Comparison of ENCODE assay signal across 28 cellular contexts in genomic region chr19:688214-688613, GRCh38. TPM values are rescaled to one million over a fixed set of nuclear protein-coding genes. Genes with fewer than 3 reads are reported as not detected.
"Had no signal": no experiment of that assay in that cellular context is flagged by ENCODE, and none has a peak within 500 bp of the region (broad histone marks: within the 10 kb centered on the region; RNA-seq: fewer than 3 reads in every experiment).

No MANE protein-coding gene starts in this region.

- H3K36me3 Mint-ChIP-seq: activated naive CD4-positive, alpha-beta T cell treated with anti-CD3 and anti-CD28 coated beads, Interleukin-2, amount 50 U/mL, for 24 hours had no signal

- H3K36me3 ChIP-seq: breast epithelium, Peyer's patch had no signal

- H3K9me3 ChIP-seq: breast epithelium, Peyer's patch, SJSA1 had no signal

- H3K4me3 ChIP-seq: breast epithelium, Peyer's patch, SJSA1 had no signal

- H3K9ac ChIP-seq: KMS-11 had no signal

- H3K27me3 ChIP-seq: breast epithelium, Peyer's patch, SJSA1 had no signal

- H3K4me2 ChIP-seq: KMS-11 had no signal

- H3K27me3 Mint-ChIP-seq: activated naive CD4-positive, alpha-beta T cell treated with anti-CD3 and anti-CD28 coated beads, Interleukin-2, amount 50 U/mL, for 24 hours had no signal

- H3K9me3 Mint-ChIP-seq: activated naive CD4-positive, alpha-beta T cell treated with anti-CD3 and anti-CD28 coated beads, Interleukin-2, amount 50 U/mL, for 24 hours had no signal

- H3K27ac ChIP-seq: breast epithelium, KMS-11, Peyer's patch, SJSA1 had no signal

- H3K4me1 ChIP-seq: breast epithelium, Peyer's patch, SJSA1 had no signal

- DNase-seq: activated CD4-positive, alpha-beta T cell treated with anti-CD3 and anti-CD28 coated beads for 4 hours; activated CD8-positive, alpha-beta memory T cell treated with anti-CD3 and anti-CD28 coated beads, Interleukin-2, amount 50 U/mL, for 48 hours; activated CD8-positive, alpha-beta T cell treated with anti-CD3 and anti-CD28 coated beads, Interleukin-2, amount 10 ng/mL, durations not matched to agents 7 days and 5 days; activated effector memory CD4-positive, alpha-beta T cell treated with Interleukin-2 at 50 U/mL for 16 hours; activated naive CD4-positive, alpha-beta T cell; activated T-cell treated with anti-CD3 and anti-CD28 coated beads, Interleukin-2, amount 50 U/mL, for 1 hour; aorta; central memory CD4-positive, alpha-beta T cell; MV-4-11; NCI-H1092 treated with DMSO at 0.1 percent for 48 hours; NCI-H1417 treated with DMSO at 0.1 percent for 48 hours; NCI-H1694; NCI-H2029; NCI-H2107; NCI-H345; NCI-H510A treated with DMSO at 0.1 percent for 48 hours; NCI-H69; Peyer's patch; SHP77; SW 1271 had no signal

- H3K27ac Mint-ChIP-seq: activated CD8-positive, alpha-beta T cell treated with anti-CD3 and anti-CD28 coated beads, Interleukin-2, amount 10 ng/mL, durations not matched to agents 7 days and 5 days; activated naive CD4-positive, alpha-beta T cell treated with anti-CD3 and anti-CD28 coated beads, Interleukin-2, amount 50 U/mL, for 24 hours had no signal

- H3K4me3 Mint-ChIP-seq: activated CD8-positive, alpha-beta T cell treated with anti-CD3 and anti-CD28 coated beads, Interleukin-2, amount 10 ng/mL, durations not matched to agents 7 days and 5 days; activated naive CD4-positive, alpha-beta T cell treated with anti-CD3 and anti-CD28 coated beads, Interleukin-2, amount 50 U/mL, for 24 hours had no signal

- H3K4me1 Mint-ChIP-seq: activated naive CD4-positive, alpha-beta T cell treated with anti-CD3 and anti-CD28 coated beads, Interleukin-2, amount 50 U/mL, for 24 hours had no signal

- ATAC-seq: activated CD4-positive, CD25-positive, alpha-beta regulatory T cell treated with anti-CD3 and anti-CD28 coated beads, Interleukin-2, amount 50 U/mL, for 24 hours; activated CD8-positive, alpha-beta T cell treated with anti-CD3 and anti-CD28 coated beads, Interleukin-2, amount 10 ng/mL, durations not matched to agents 7 days and 5 days; SK-N-SH treated with all-trans-retinoic acid at 6 μM for 48 hours had no signal

RNA-seq across cellular contexts. Expression of gene PRSS57, which starts 7.0 kb away (rescaled TPM):
- total RNA-seq: activated CD8-positive, alpha-beta T cell treated with anti-CD3 and anti-CD28 coated beads, Interleukin-2, amount 10 ng/mL, durations not matched to agents 7 days and 5 days; aorta; breast epithelium; MCF 10A; Peyer's patch; SJSA1; T-helper 1 cell treated with Interleukin-12 subunit alpha and Interleukin-12 subunit beta and Interleukin-4 antibody, amounts not matched to agents 30 ng/mL and 1 ng/mL, for 36 hours had no signal
- polyA plus RNA-seq: aorta had no signal

RNA-seq across cellular contexts. Expression of gene PALM, which starts 20.5 kb away (rescaled TPM):
- total RNA-seq: activated CD8-positive, alpha-beta T cell treated with anti-CD3 and anti-CD28 coated beads, Interleukin-2, amount 10 ng/mL, durations not matched to agents 7 days and 5 days; SJSA1; T-helper 1 cell treated with Interleukin-12 subunit alpha and Interleukin-12 subunit beta and Interleukin-4 antibody, amounts not matched to agents 30 ng/mL and 1 ng/mL, for 36 hours had no signal

RNA-seq across cellular contexts. Expression of gene FGF22, which starts 48.5 kb away (rescaled TPM):
- total RNA-seq: activated CD8-positive, alpha-beta T cell treated with anti-CD3 and anti-CD28 coated beads, Interleukin-2, amount 10 ng/mL, durations not matched to agents 7 days and 5 days; MCF 10A; Peyer's patch; T-helper 1 cell treated with Interleukin-12 subunit alpha and Interleukin-12 subunit beta and Interleukin-4 antibody, amounts not matched to agents 30 ng/mL and 1 ng/mL, for 36 hours had no signal
